Comparison of ENCODE assay signal across 25 cellular contexts in genomic region chr18:9321709-9322108, GRCh38.
"Had no signal": no experiment of that assay in that cellular context is flagged by ENCODE, and none has a peak within 500 bp of the region (broad histone marks: within the 10 kb centered on the region; RNA-seq: fewer than 3 reads in every experiment).

No MANE protein-coding gene starts in this region.

- H3K4me2 ChIP-seq: neural progenitor cell had no signal

- ATAC-seq: activated CD8-positive, alpha-beta T cell treated with anti-CD3 and anti-CD28 coated beads, Interleukin-2, amount 10 ng/mL, durations not matched to agents 7 days and 5 days; activated T-cell treated with anti-CD3 and anti-CD28 coated beads, Interleukin-2, amount 50 U/mL, for 4 hours; effector memory CD8-positive, alpha-beta T cell; gastrocnemius medialis; mucosa of descending colon; naive thymus-derived CD4-positive, alpha-beta T cell; right cardiac atrium; stimulated activated effector memory CD8-positive, alpha-beta T cell treated with anti-CD3 and anti-CD28 coated beads, Interleukin-12 subunit alpha, Interleukin-12 subunit beta, amount 100 ng/mL, for 72 hours had no signal

- H3K36me3 ChIP-seq: gastrocnemius medialis, left ventricle myocardium inferior, neural progenitor cell, prostate gland, stomach, vagina had no signal

- H3K4me3 Mint-ChIP-seq: activated CD4-positive, alpha-beta T cell treated with anti-CD3 and anti-CD28 coated beads, Interleukin-2, amount 10 ng/mL, durations not matched to agents 24 days and 14 days; activated CD8-positive, alpha-beta T cell treated with anti-CD3 and anti-CD28 coated beads, Interleukin-2, amount 10 ng/mL, durations not matched to agents 7 days and 5 days; activated T-cell treated with anti-CD3 and anti-CD28 coated beads, Interleukin-2, amount 50 U/mL, for 4 hours; dendritic cell treated with granulocyte-macrophage colony-stimulating factor and Interleukin-4, amounts not matched to agents 40 ng/mL and 50 ng/mL, for 4 days; effector memory CD8-positive, alpha-beta T cell; naive thymus-derived CD4-positive, alpha-beta T cell; neural progenitor cell; stimulated activated effector memory CD8-positive, alpha-beta T cell treated with anti-CD3 and anti-CD28 coated beads, Interleukin-12 subunit alpha, Interleukin-12 subunit beta, amount 100 ng/mL, for 72 hours had no signal

- H3K27me3 Mint-ChIP-seq: dendritic cell treated with granulocyte-macrophage colony-stimulating factor and Interleukin-4, amounts not matched to agents 40 ng/mL and 50 ng/mL, for 4 days had no signal

- H3K4me3 ChIP-seq: gastrocnemius medialis, left ventricle myocardium inferior, mucosa of descending colon, neural progenitor cell, prostate gland, stomach, vagina had no signal

- FAIRE-seq: astrocyte, bronchial epithelial cell had no signal

- H3K9me3 Mint-ChIP-seq: neural progenitor cell had no signal

- DNase-seq: activated CD4-positive, alpha-beta T cell treated with anti-CD3 and anti-CD28 coated beads, Interleukin-2, amount 10 ng/mL, durations not matched to agents 24 days and 14 days; activated CD8-positive, alpha-beta T cell treated with anti-CD3 and anti-CD28 coated beads, Interleukin-2, amount 10 ng/mL, durations not matched to agents 7 days and 5 days; activated effector memory CD4-positive, alpha-beta T cell treated with anti-CD3 and anti-CD28 coated beads, Interleukin-2, amount 50 U/mL, for 16 hours; activated naive CD4-positive, alpha-beta T cell treated with anti-CD3 and anti-CD28 coated beads, Interleukin-2, amount 50 U/mL, for 16 hours; activated T-cell treated with anti-CD3 and anti-CD28 coated beads, Interleukin-2, amount 50 U/mL, for 4 hours; cerebellar nuclear complex; effector memory CD8-positive, alpha-beta T cell; gastrocnemius medialis; head of caudate nucleus; left ventricle myocardium inferior; mucosa of descending colon; naive thymus-derived CD4-positive, alpha-beta T cell; right cardiac atrium; stimulated activated CD4-positive, alpha-beta T cell treated with anti-CD3 and anti-CD28 coated beads, Interleukin-4, amount 100 ng/mL, for 24 hours; stomach; T-helper 1 cell; T-helper 9 cell had no signal

- H3K4me1 Mint-ChIP-seq: activated CD4-positive, alpha-beta T cell treated with anti-CD3 and anti-CD28 coated beads, Interleukin-2, amount 10 ng/mL, durations not matched to agents 24 days and 14 days; neural progenitor cell; stimulated activated effector memory CD8-positive, alpha-beta T cell treated with anti-CD3 and anti-CD28 coated beads, Interleukin-12 subunit alpha, Interleukin-12 subunit beta, amount 100 ng/mL, for 72 hours had no signal

- H3K9ac ChIP-seq: neural progenitor cell had no signal

- H3K27me3 ChIP-seq: gastrocnemius medialis, neural progenitor cell, stomach, vagina had no signal

- H3K27ac ChIP-seq: epithelial cell of prostate, gastrocnemius medialis, left ventricle myocardium inferior, neural progenitor cell, prostate gland, stomach, vagina had no signal

- H2AFZ ChIP-seq: neural progenitor cell had no signal

- H3K36me3 Mint-ChIP-seq: stimulated activated effector memory CD8-positive, alpha-beta T cell treated with anti-CD3 and anti-CD28 coated beads, Interleukin-12 subunit alpha, Interleukin-12 subunit beta, amount 100 ng/mL, for 72 hours had no signal

- H3K9me3 ChIP-seq: gastrocnemius medialis, left ventricle myocardium inferior, mucosa of descending colon, prostate gland, vagina had no signal

- H3K4me1 ChIP-seq: gastrocnemius medialis, left ventricle myocardium inferior, neural progenitor cell, prostate gland, vagina had no signal

- H3K27ac Mint-ChIP-seq: activated CD4-positive, alpha-beta T cell treated with anti-CD3 and anti-CD28 coated beads, Interleukin-2, amount 10 ng/mL, durations not matched to agents 24 days and 14 days; activated CD8-positive, alpha-beta T cell treated with anti-CD3 and anti-CD28 coated beads, Interleukin-2, amount 10 ng/mL, durations not matched to agents 7 days and 5 days; dendritic cell treated with granulocyte-macrophage colony-stimulating factor and Interleukin-4, amounts not matched to agents 40 ng/mL and 50 ng/mL, for 4 days; effector memory CD8-positive, alpha-beta T cell; naive thymus-derived CD4-positive, alpha-beta T cell; neural progenitor cell; stimulated activated effector memory CD8-positive, alpha-beta T cell treated with anti-CD3 and anti-CD28 coated beads, Interleukin-12 subunit alpha, Interleukin-12 subunit beta, amount 100 ng/mL, for 72 hours had no signal
